14 cellular contexts compared by ENCODE assay signal in genomic region chr10:90887555-90887954, GRCh38. TPM values are rescaled to one million over a fixed set of nuclear protein-coding genes. Genes with fewer than 3 reads are reported as not detected.
DNase-seq lines count a peak whose midpoint lies in the region; ATAC-seq, FAIRE-seq and TF ChIP-seq lines count a peak whose summit lies in the region.
"Had no signal": no experiment of that assay in that cellular context is flagged by ENCODE, and none has a peak within 500 bp of the region (broad histone marks: within the 10 kb centered on the region; RNA-seq: fewer than 3 reads in every experiment).

No MANE protein-coding gene starts in this region.

- peak; percentile 28 for DNase-seq in DMS53 (lab: John Stamatoyannopoulos, UW)
- no peak for DNase-seq in DMS53 treated with DMSO at 0.1 percent for 48 hours (lab: John Stamatoyannopoulos, UW; ENCODE audit: unreplicated experiment)
- no peak for DNase-seq in astrocyte (ENCODE audit: low read depth)
- peak; percentile 31 to 53 for DNase-seq in left colon
- peak; percentile 60 for DNase-seq in stomach
- DNase-seq in NCI-H128 (lab: John Stamatoyannopoulos, UW; ENCODE audit: unreplicated experiment) = no peak
- DNase-seq in activated effector memory CD4-positive, alpha-beta T cell treated with Interleukin-2 at 50 U/mL for 16 hours = no peak
- no peak for DNase-seq in activated gamma-delta T cell (lab: John Stamatoyannopoulos, UW)
- DNase-seq: 8988T, Caco-2, NCI-H1092, NCI-H1694 treated with DMSO at 0.1 percent for 48 hours, NCI-H446 had no signal

- H3K4me2 ChIP-seq in astrocyte (ENCODE audit: low read length) = no peak overlapping the region

- no peak for TF ChIP-seq POLR2A in stomach (IDR thresholded peaks at IDR 0.05)

- H4K20me1 ChIP-seq in astrocyte (ENCODE audit: insufficient read depth, low read length) = no peaks in the 10 kb centered on the region

- FAIRE-seq in astrocyte (lab: Jason Lieb, UNC) = peak; percentile 5

- H3K9ac ChIP-seq in astrocyte (ENCODE audit: low read length) = no peak overlapping the region

- H3K9me3 Mint-ChIP-seq in astrocyte (ENCODE audit: unreplicated experiment) = no peaks in the 10 kb centered on the region

- peaks cover 15% of the 10 kb centered on the region for H3K36me3 ChIP-seq in astrocyte (ENCODE audit: insufficient read depth, low read length)
- H3K36me3 ChIP-seq in stomach = peaks cover 7 to 79% (median 71%) of the 10 kb centered on the region in 4 donors

- peaks cover 8% of the 10 kb centered on the region for H3K36me3 Mint-ChIP-seq in astrocyte (ENCODE audit: low read depth, unreplicated experiment)

- H3K4me1 ChIP-seq in astrocyte (ENCODE audit: insufficient read depth, low read length) (peaks cover 8% of the 10 kb centered on the region), stomach (peaks cover 11 to 47% (median 33%) of the 10 kb centered on the region in 4 donors)
- H3K4me1 ChIP-seq: Caco-2, HAP-1 had no signal

- H3K79me2 ChIP-seq in astrocyte (ENCODE audit: insufficient read depth, low read length) = no peaks in the 10 kb centered on the region

- no peak overlapping the region for H2AFZ ChIP-seq in astrocyte (ENCODE audit: low read depth, low read length)

- no peak for TF ChIP-seq CTCF in astrocyte (IDR thresholded peaks at IDR 0.05; ENCODE audit: insufficient read depth, low read depth, low read length)
- no peak for TF ChIP-seq CTCF in stomach (IDR thresholded peaks at IDR 0.05)

- intact Hi-C loops in left colon (cut with DNase I, micrococcal nuclease) = no loop called here
- intact Hi-C loops in stomach (cut with DNase I; ENCODE audit: low total_unique reads) = no loop called here

- H3K4me3 Mint-ChIP-seq in astrocyte (ENCODE audit: unreplicated experiment) = no peak overlapping the region

- no peak for TF ChIP-seq EP300 in stomach (IDR thresholded peaks at IDR 0.05)

- H3K27me3 ChIP-seq in astrocyte (ENCODE audit: insufficient read depth, low read length) = no peaks in the 10 kb centered on the region
- no peaks in the 10 kb centered on the region for H3K27me3 ChIP-seq in stomach

- no peak overlapping the region for H3K27ac ChIP-seq in astrocyte (ENCODE audit: low read depth, low read length)
- H3K27ac ChIP-seq in stomach = peak overlapping the region in 3 of 5 donors; percentile 38 to 58 (median 41)

- no peak overlapping the region for H3K27ac Mint-ChIP-seq in astrocyte (ENCODE audit: unreplicated experiment)

- H3K27me3 Mint-ChIP-seq in astrocyte (ENCODE audit: low read depth, unreplicated experiment) = no peaks in the 10 kb centered on the region

- peak; percentile 95 for ATAC-seq in left colon

- no peak overlapping the region for H3K4me3 ChIP-seq in astrocyte (ENCODE audit: insufficient read depth, low read depth, low read length)
- H3K4me3 ChIP-seq in stomach = no peak overlapping the region
- H3K4me3 ChIP-seq: HAP-1 had no signal

- H3K9me3 ChIP-seq in astrocyte (ENCODE audit: insufficient read depth, low read depth, low read length) (no peaks in the 10 kb centered on the region), stomach (no peaks in the 10 kb centered on the region)
- H3K9me3 ChIP-seq: Caco-2, HAP-1 had no signal

- WGBS in stomach, 5 donors = 19 to 61% (median 43%) methylated on average over 6 of the region's 6 CpGs

- no peaks in the 10 kb centered on the region for H3K4me1 Mint-ChIP-seq in astrocyte (ENCODE audit: low read depth, unreplicated experiment)

RNA-seq across cellular contexts. Expression of gene RPP30, which starts 15.8 kb away (rescaled TPM):
- total RNA-seq in astrocyte (24.9 and 32.0 TPM in 2 replicates), left colon (10 to 100 TPM; 19.4 to 20.4 TPM), stomach (10 to 100 TPM in 4 of 5 donors, 1 to 10 TPM in 1; 8.8 to 53.4 (median 19.2) TPM)
- polyA plus RNA-seq in stomach = 10 to 100 TPM; 28.9 to 33.9 (median 32.3) TPM

RNA-seq across cellular contexts. Expression of gene HTR7, which starts 29.7 kb away (rescaled TPM):
- total RNA-seq in astrocyte = 0.72 and 0.89 TPM in 2 replicates
- total RNA-seq in left colon = under 1 TPM; 0.21 to 0.61 TPM
- 1 to 10 TPM in 3 of 5 donors, not detected in 2; 3.0 to 7.1 (median 5.5) TPM for total RNA-seq in stomach
- under 1 TPM; 0.28 to 0.56 (median 0.31) TPM for polyA plus RNA-seq in stomach
- total RNA-seq: Caco-2 had no signal

RNA-seq across cellular contexts. Expression of gene ANKRD1, which starts 33.3 kb away (rescaled TPM):
- total RNA-seq in astrocyte (841 and 913 TPM in 2 replicates), left colon (not detected), stomach (1 to 10 TPM in 1 of 5 donors, under 1 TPM in 1, not detected in 3; 0.87 to 1.5 TPM)
- 10 to 100 TPM in 1 of 3 donors, 1 to 10 TPM in 1, under 1 TPM in 1; 0.73 to 12.5 (median 1.7) TPM for polyA plus RNA-seq in stomach

Comparison
In these comparisons a context has a peak if more than half of its experiments do, and no peak if none do; other contexts are left out.
1. DNase-seq: peak in DMS53 (single experiment), left colon (2 of 2) and stomach (single experiment); none in DMS53 treated with DMSO at 0.1 percent for 48 hours (single experiment), astrocyte (single experiment), NCI-H128 (single experiment), activated effector memory CD4-positive, alpha-beta T cell treated with Interleukin-2 at 50 U/mL for 16 hours (single experiment) and activated gamma-delta T cell (single experiment).
2. RNA of gene ANKRD1, which starts 33.3 kb away (total RNA-seq): 841 to 913 TPM in astrocyte; not detected in left colon and 0.87 to 1.5 TPM in stomach; every median in the first group is over 100 times any median in the second.